ENCODE assay signal across 21 cellular contexts in the genomic region with DNA sequence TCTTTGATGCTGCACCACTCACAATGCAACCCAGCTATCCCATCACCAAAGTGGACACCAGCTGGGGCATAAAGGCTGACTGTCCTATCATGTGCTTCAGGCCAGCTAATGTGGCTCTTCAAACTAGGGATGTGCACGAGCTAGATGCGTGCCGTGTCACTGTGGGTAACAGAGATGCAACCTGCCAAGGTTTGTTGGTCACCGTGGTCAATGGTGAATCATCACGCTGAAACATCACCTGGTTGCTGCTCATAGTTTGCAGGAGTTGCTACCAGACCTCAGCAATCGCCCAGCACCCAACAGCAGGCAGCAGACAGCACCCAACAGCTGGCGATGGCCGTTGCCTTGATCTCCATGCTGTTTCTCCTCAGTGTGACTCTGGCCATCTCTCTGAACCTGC. TPM values are rescaled to one million over a fixed set of nuclear protein-coding genes. Genes with fewer than 3 reads are reported as not detected.
"Had no signal": no experiment of that assay in that cellular context is flagged by ENCODE, and none has a peak within 500 bp of the region (broad histone marks: within the 10 kb centered on the region; RNA-seq: fewer than 3 reads in every experiment).

No MANE protein-coding gene starts in this region.

- H3K4me3 ChIP-seq: adrenal gland, ascending aorta, dorsolateral prefrontal cortex, hepatocyte, left ventricle myocardium inferior, pancreas, tibial artery had no signal

- ATAC-seq: effector memory CD8-positive, alpha-beta T cell; esophagus mucosa; pancreas; right cardiac atrium had no signal

- H3K4me1 ChIP-seq: adrenal gland, ascending aorta, pancreas had no signal

- H3K9me3 ChIP-seq: pancreas had no signal

- H3K36me3 ChIP-seq: adrenal gland, ascending aorta, brain microvascular endothelial cell, left ventricle myocardium inferior, pancreas had no signal

- H3K27ac ChIP-seq: adrenal gland, ascending aorta, brain microvascular endothelial cell, dorsolateral prefrontal cortex, hepatocyte, left ventricle myocardium inferior, pancreas, tibial artery had no signal

- H3K27me3 ChIP-seq: ascending aorta, brain microvascular endothelial cell, hepatocyte, tibial artery had no signal

- DNase-seq: activated B cell treated with CpG ODN at 0.5 μM for 24 hours; activated CD4-positive, alpha-beta T cell treated with anti-CD3 and anti-CD28 coated beads, Interleukin-2, amount 10 ng/mL, durations not matched to agents 7 days and 5 days; activated naive CD4-positive, alpha-beta T cell; activated T-cell treated with anti-CD3 and anti-CD28 coated beads, Interleukin-2, amount 50 U/mL, for 1 hour; adrenal gland; brain microvascular endothelial cell; dorsolateral prefrontal cortex; effector memory CD8-positive, alpha-beta T cell; foreskin melanocyte; glutamatergic neuron; immature natural killer cell; left ventricle myocardium inferior; pancreas; right cardiac atrium; stimulated activated CD4-positive, alpha-beta T cell treated with anti-CD3 and anti-CD28 coated beads, Interleukin-12 subunit alpha, Interleukin-12 subunit beta, amount 100 ng/mL, for 4 hours; stimulated activated CD4-positive, alpha-beta T cell treated with anti-CD3 and anti-CD28 coated beads, Interleukin-4, amount 100 ng/mL, for 4 hours; tibial artery had no signal

RNA-seq across cellular contexts. Expression of gene PCDHGA1, which starts 2.1 kb away (rescaled TPM):
- total RNA-seq: ascending aorta, mononuclear cell had no signal

RNA-seq across cellular contexts. Expression of gene PCDHGA2, which starts 10.3 kb away (rescaled TPM):
- total RNA-seq: activated CD4-positive, alpha-beta T cell treated with anti-CD3 and anti-CD28 coated beads, Interleukin-2, amount 10 ng/mL, durations not matched to agents 7 days and 5 days; hepatocyte; mononuclear cell had no signal

RNA-seq across cellular contexts. Expression of gene PCDHGA3, which starts 15.4 kb away (rescaled TPM):
- total RNA-seq: activated CD4-positive, alpha-beta T cell treated with anti-CD3 and anti-CD28 coated beads, Interleukin-2, amount 10 ng/mL, durations not matched to agents 7 days and 5 days; hepatocyte had no signal

RNA-seq across cellular contexts. Expression of gene PCDHGB1, which starts 21.7 kb away (rescaled TPM):
- total RNA-seq: activated CD4-positive, alpha-beta T cell treated with anti-CD3 and anti-CD28 coated beads, Interleukin-2, amount 10 ng/mL, durations not matched to agents 7 days and 5 days; mononuclear cell had no signal
